Comparison of ENCODE assay signal across 9 cellular contexts in the genomic region with DNA sequence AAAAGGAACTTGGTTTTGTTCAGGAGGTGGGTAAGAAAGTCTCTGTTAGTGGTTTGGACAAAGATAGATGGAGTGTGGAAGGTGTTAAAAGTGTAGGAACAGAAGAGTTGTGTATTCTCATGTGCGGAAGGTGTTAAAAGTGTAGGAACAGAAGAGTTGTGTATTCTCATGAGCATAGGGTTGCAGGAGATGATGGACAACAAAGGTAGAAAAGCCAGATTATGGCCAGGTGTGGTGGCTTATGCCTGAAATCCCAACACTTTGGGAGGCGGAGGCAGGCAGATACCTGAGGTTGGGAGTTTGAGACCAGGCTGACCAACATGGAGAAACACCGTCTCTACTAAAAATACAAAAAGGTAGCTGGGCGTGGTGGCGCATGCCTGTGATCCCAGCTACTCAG. TPM values are rescaled to one million over a fixed set of nuclear protein-coding genes. Genes with fewer than 3 reads are reported as not detected.
DNase-seq lines count a peak whose midpoint lies in the region; ATAC-seq, FAIRE-seq and TF ChIP-seq lines count a peak whose summit lies in the region.
"Had no signal": no experiment of that assay in that cellular context is flagged by ENCODE, and none has a peak within 500 bp of the region (broad histone marks: within the 10 kb centered on the region; RNA-seq: fewer than 3 reads in every experiment).

No MANE protein-coding gene starts in this region.

- H3K79me2 ChIP-seq in DOHH2 (ENCODE audit: control insufficient read depth, low read length) (peaks cover 71% of the 10 kb centered on the region), KMS-11 (ENCODE audit: insufficient read depth, low read depth) (peaks cover 35% of the 10 kb centered on the region), K562 (ENCODE audit: control insufficient read depth, insufficient read depth, low read length) (peaks cover 79% of the 10 kb centered on the region)

- H3K9me3 ChIP-seq in DOHH2 (ENCODE audit: control insufficient read depth, insufficient read depth, low read length) (no peaks in the 10 kb centered on the region), K562 (replicated peaks; ENCODE audit: control insufficient read depth, insufficient read depth, low read depth, low read length) (no peaks in the 10 kb centered on the region)

- H3K27ac Mint-ChIP-seq in nephron progenitor cell = peak overlapping the region; percentile 61

- POLR2A ChIA-PET in K562 (lab: Yijun Ruan, JAX) = no interaction called here

- H3K36me3 Mint-ChIP-seq in nephron progenitor cell (ENCODE audit: low read depth) = peaks cover 57% of the 10 kb centered on the region

- H2AFZ ChIP-seq in KMS-11 (ENCODE audit: low read depth) (no peak overlapping the region), K562 (ENCODE audit: low read depth, low read length) (no peak overlapping the region)

- H3K4me2 ChIP-seq in DOHH2 (ENCODE audit: low read length) = peak overlapping the region; percentile 79
- peak overlapping the region; percentile 82 for H3K4me2 ChIP-seq in KMS-11
- peak overlapping the region; percentile 96 for H3K4me2 ChIP-seq in K562 (ENCODE audit: insufficient read depth, low read length)

- intact Hi-C loops in K562 (cut with micrococcal nuclease) = no loop called here

- peaks cover 19% of the 10 kb centered on the region for H3F3A ChIP-seq in DOHH2 (ENCODE audit: control insufficient read depth, insufficient read depth)

- H3K27me3 ChIP-seq in DOHH2 (ENCODE audit: control insufficient read depth, low read length) = no peaks in the 10 kb centered on the region
- H3K27me3 ChIP-seq in KMS-11 (ENCODE audit: insufficient read depth, low read depth) = no peaks in the 10 kb centered on the region
- no peaks in the 10 kb centered on the region for H3K27me3 ChIP-seq in K562 (ENCODE audit: control insufficient read depth in 2 of 2, insufficient read depth in 2 of 2, low read length in 2 of 2)

- CTCF ChIA-PET in K562 (lab: Yijun Ruan, JAX; ENCODE audit: low intra/inter-chr PET ratio) = no interaction called here

- BruUV-seq in K562 (replicated peaks; lab: Mats Ljungman, UMichigan) = no TSS peak

- no peaks in the 10 kb centered on the region for H3K27me3 Mint-ChIP-seq in nephron progenitor cell (ENCODE audit: low read depth, poor library complexity)

- no peak for TF ChIP-seq RAD21 in K562 (CRISPR knock-in tag; conservative IDR thresholded peaks at IDR 0.05 in 1 of 2, IDR thresholded peaks at IDR 0.05 in 1 of 2)

- H3K4me1 ChIP-seq in DOHH2 (ENCODE audit: control insufficient read depth, low read length) (peaks cover 39% of the 10 kb centered on the region), KMS-11 (ENCODE audit: low read depth, poor library complexity, severe bottlenecking) (peaks cover 29% of the 10 kb centered on the region), K562 (replicated peaks in 1 of 2; ENCODE audit: control insufficient read depth in 2 of 2, insufficient read depth in 2 of 2, low read length in 2 of 2) (peaks cover 13 to 28% of the 10 kb centered on the region in 2 experiments; a peak in 4 of 5 replicates)

- TF ChIP-seq POLR2A in K562 (conservative IDR thresholded peaks at IDR 0.05) = no peak

- H3K36me3 ChIP-seq in DOHH2 (ENCODE audit: control insufficient read depth, low read length) (peaks cover 74% of the 10 kb centered on the region), KMS-11 (ENCODE audit: insufficient read depth) (peaks cover 48% of the 10 kb centered on the region; the same call in 1 of the 2 replicates), K562 (ENCODE audit: control insufficient read depth, insufficient read depth, low read length) (peaks cover 73% of the 10 kb centered on the region)

- in situ Hi-C loops in K562 (cut with MboI) = no loop called here

- H3K4me3 ChIP-seq in DOHH2 (ENCODE audit: low read length) (peak overlapping the region; percentile 91), KMS-11 (IDR thresholded peaks at IDR 0.05; ENCODE audit: insufficient read depth, low read depth, low read length) (no peak overlapping the region), K562 (peak overlapping the region; percentile 82; the same call in 1 of the 2 replicates)

- no peak for ATAC-seq in K562
- ATAC-seq in GM19035 (IDR thresholded peaks at IDR 0.05; ENCODE audit: unreplicated experiment) = no peak

- peak overlapping the region; percentile 95 for H3K4me3 Mint-ChIP-seq in nephron progenitor cell

- TF ChIP-seq CTCF in DOHH2 (IDR thresholded peaks at IDR 0.05; ENCODE audit: low read depth, low read length, poor library complexity, severe bottlenecking) = no peak
- no peak for TF ChIP-seq CTCF in KMS-11 (conservative IDR thresholded peaks at IDR 0.05; ENCODE audit: low read depth, low read length)
- TF ChIP-seq CTCF in K562 (IDR thresholded peaks at IDR 0.05 in 2 of 3, conservative IDR thresholded peaks at IDR 0.05 in 1 of 3; ENCODE audit: insufficient read depth in 2 of 3, low read depth in 1 of 3, low read length in 3 of 3) = no peak
- TF ChIP-seq CTCF in nephron progenitor cell (IDR thresholded peaks at IDR 0.05) = no peak

- no peaks in the 10 kb centered on the region for H3K9me1 ChIP-seq in K562 (ENCODE audit: control insufficient read depth, insufficient read depth, low read length)

- no peaks in the 10 kb centered on the region for H3K9me2 ChIP-seq in DOHH2 (replicated peaks; ENCODE audit: control insufficient read depth, low read length)

- H3K4me1 Mint-ChIP-seq in nephron progenitor cell = peaks cover 54% of the 10 kb centered on the region

- no peak overlapping the region for H3K9ac ChIP-seq in KMS-11
- peak overlapping the region; percentile 77 to 98 for H3K9ac ChIP-seq in K562 (ENCODE audit: insufficient read depth in 1 of 2, low read depth in 2 of 2, low read length in 2 of 2)

- TF ChIP-seq EP300 in K562 (IDR thresholded peaks at IDR 0.05; ENCODE audit: low read length) = no peak

- 73% methylated on average over 5 of the region's 5 CpGs for WGBS in K562 (ENCODE audit: insufficient coverage, low coverage, missing lambda C conversion rate)

- FAIRE-seq in K562 (lab: Jason Lieb, UNC) = no peak

- H3K9me3 Mint-ChIP-seq in nephron progenitor cell = no peaks in the 10 kb centered on the region

- H3K27ac ChIP-seq in DOHH2 (ENCODE audit: low read depth, low read length) (no peak overlapping the region), KMS-11 (no peak overlapping the region; the same call in 1 of the 2 replicates), K562 (ENCODE audit: extremely low read depth, low read depth, low read length) (peak overlapping the region; percentile 39)

- no peak for DNase-seq in K562 (ENCODE audit: extremely low read depth in 1 of 4, low spot score in 3 of 4)
- DNase-seq in nephron progenitor cell = no peak
- DNase-seq in OCI-M2 (lab: John Stamatoyannopoulos, UW; ENCODE audit: unreplicated experiment) = no peak
- no peak for DNase-seq in iPS-NIHi11 (ENCODE audit: low spot score)
- DNase-seq: NCI-H1092 treated with DMSO at 0.1 percent for 48 hours, NCI-H82 had no signal

- H4K20me1 ChIP-seq in DOHH2 (ENCODE audit: control insufficient read depth, insufficient read depth, low read depth, low read length) = peaks cover 35% of the 10 kb centered on the region
- 0 out of 2 replicates have a peak, but pooled peaks cover 18% of the 10 kb centered on the region for H4K20me1 ChIP-seq in KMS-11 (ENCODE audit: insufficient read depth)
- peaks cover 28% of the 10 kb centered on the region for H4K20me1 ChIP-seq in K562 (replicated peaks; ENCODE audit: control insufficient read depth, insufficient read depth, low read length)

TF ChIP-seq in K562, 482 proteins besides CTCF, POLR2A, EP300 and RAD21 (continues in another document):
- TF ChIP-seq MEIS2 (IDR thresholded peaks at IDR 0.05; ENCODE audit: partially characterized antibody) (no peak), HEY1 (CRISPR knock-in tag; IDR thresholded peaks at IDR 0.05; ENCODE audit: borderline replicate concordance) (no peak), SOX6 (IDR thresholded peaks at IDR 0.05) (no peak), XRCC5 (IDR thresholded peaks at IDR 0.05; ENCODE audit: low read depth, low read length) (no peak), LCOR (CRISPR knock-in tag; IDR thresholded peaks at IDR 0.05) (no peak)

RNA-seq across cellular contexts. Expression of a gene that starts 2.5 kb away (rescaled TPM):
- total RNA-seq in K562 (2011; cell fraction: chromatin; rRNA removed; ENCODE audit: low replicate concordance) = 252 and 304 TPM in 2 replicates
- 343 and 354 TPM in 2 replicates for total RNA-seq in K562 (2011; cell fraction: nucleolus; rRNA removed)
- total RNA-seq in K562 (2011; cell fraction: nucleoplasm; rRNA removed) = 439 and 698 TPM in 2 replicates
- total RNA-seq in K562 (2014; rRNA removed) (1,466 and 1,685 TPM in 2 replicates), K562 (2014; rRNA removed; fragmentation: Illumina TruSeq; extraction: Trizol) (2,593 and 2,853 TPM in 2 replicates), K562 (2015; rRNA removed; fragmentation: Illumina TruSeq; extraction: Trizol) (1,586 and 1,727 TPM in 2 replicates), K562 (2021) (1,612 and 1,824 TPM in 2 replicates)
- polyA plus RNA-seq in K562 (2011; rRNA removed) (4,502 and 5,422 TPM in 2 replicates), K562 (2014; fragmentation: Illumina TruSeq; extraction: Trizol) (1,973 and 2,119 TPM in 2 replicates), K562 (2014; fragmentation: Nextera tagmentation; extraction: Ambion mirVana) (1,000 to 10,000 TPM; 3,162 to 4,454 TPM), K562 (2014; rRNA removed) (2,645 and 2,889 TPM in 2 replicates)
- 1,723 and 3,895 TPM in 2 replicates for polyA plus RNA-seq in K562 (2011; cell fraction: cytosol; rRNA removed)
- polyA plus RNA-seq in K562 (2011; cell fraction: nucleus; rRNA removed) = 636 and 1,437 TPM in 2 replicates
- 3,078 and 3,376 TPM in 2 replicates for polyA plus RNA-seq in K562 (2012)
- polyA minus RNA-seq in K562 (2011; rRNA and poly(A)+ RNA removed) = 751 and 855 TPM in 2 replicates
- polyA minus RNA-seq in K562 (2011; cell fraction: cytosol; rRNA and poly(A)+ RNA removed) = 102 and 189 TPM in 2 replicates
- 118 and 255 TPM in 2 replicates for polyA minus RNA-seq in K562 (2011; cell fraction: nucleus; rRNA and poly(A)+ RNA removed)

RNA-seq across cellular contexts. Expression of a gene that starts 27.6 kb away (rescaled TPM):
- 64.1 and 123 TPM in 2 replicates for total RNA-seq in K562 (2011; cell fraction: chromatin; rRNA removed; ENCODE audit: low replicate concordance)
- total RNA-seq in K562 (2011; cell fraction: nucleolus; rRNA removed) = 68.4 and 89.2 TPM in 2 replicates
- total RNA-seq in K562 (2011; cell fraction: nucleoplasm; rRNA removed) = 127 and 150 TPM in 2 replicates
- 93.8 and 112 TPM in 2 replicates for total RNA-seq in K562 (2014; rRNA removed)
- total RNA-seq in K562 (2014; rRNA removed; fragmentation: Illumina TruSeq; extraction: Trizol) = 235 and 252 TPM in 2 replicates
- total RNA-seq in K562 (2015; rRNA removed; fragmentation: Illumina TruSeq; extraction: Trizol) = 193 and 210 TPM in 2 replicates
- total RNA-seq in K562 (2021) = 143 and 174 TPM in 2 replicates
- polyA plus RNA-seq in K562 (2011; rRNA removed) = 225 and 241 TPM in 2 replicates
- 99.7 and 224 TPM in 2 replicates for polyA plus RNA-seq in K562 (2011; cell fraction: cytosol; rRNA removed)
- 32.2 and 80.8 TPM in 2 replicates for polyA plus RNA-seq in K562 (2011; cell fraction: nucleus; rRNA removed)
- polyA plus RNA-seq in K562 (2012) = 219 and 283 TPM in 2 replicates
- 235 and 258 TPM in 2 replicates for polyA plus RNA-seq in K562 (2014; fragmentation: Illumina TruSeq; extraction: Trizol)
- polyA plus RNA-seq in K562 (2014; fragmentation: Nextera tagmentation; extraction: Ambion mirVana) = 100 to 1,000 TPM; 851 to 966 TPM
- polyA plus RNA-seq in K562 (2014; rRNA removed) = 177 and 182 TPM in 2 replicates
- 125 and 140 TPM in 2 replicates for polyA minus RNA-seq in K562 (2011; rRNA and poly(A)+ RNA removed)
- 50.4 and 56.3 TPM in 2 replicates for polyA minus RNA-seq in K562 (2011; cell fraction: cytosol; rRNA and poly(A)+ RNA removed)
- 24.9 and 58.4 TPM in 2 replicates for polyA minus RNA-seq in K562 (2011; cell fraction: nucleus; rRNA and poly(A)+ RNA removed)
